ENCODE assay signal across 1 cellular context in the genomic region with DNA sequence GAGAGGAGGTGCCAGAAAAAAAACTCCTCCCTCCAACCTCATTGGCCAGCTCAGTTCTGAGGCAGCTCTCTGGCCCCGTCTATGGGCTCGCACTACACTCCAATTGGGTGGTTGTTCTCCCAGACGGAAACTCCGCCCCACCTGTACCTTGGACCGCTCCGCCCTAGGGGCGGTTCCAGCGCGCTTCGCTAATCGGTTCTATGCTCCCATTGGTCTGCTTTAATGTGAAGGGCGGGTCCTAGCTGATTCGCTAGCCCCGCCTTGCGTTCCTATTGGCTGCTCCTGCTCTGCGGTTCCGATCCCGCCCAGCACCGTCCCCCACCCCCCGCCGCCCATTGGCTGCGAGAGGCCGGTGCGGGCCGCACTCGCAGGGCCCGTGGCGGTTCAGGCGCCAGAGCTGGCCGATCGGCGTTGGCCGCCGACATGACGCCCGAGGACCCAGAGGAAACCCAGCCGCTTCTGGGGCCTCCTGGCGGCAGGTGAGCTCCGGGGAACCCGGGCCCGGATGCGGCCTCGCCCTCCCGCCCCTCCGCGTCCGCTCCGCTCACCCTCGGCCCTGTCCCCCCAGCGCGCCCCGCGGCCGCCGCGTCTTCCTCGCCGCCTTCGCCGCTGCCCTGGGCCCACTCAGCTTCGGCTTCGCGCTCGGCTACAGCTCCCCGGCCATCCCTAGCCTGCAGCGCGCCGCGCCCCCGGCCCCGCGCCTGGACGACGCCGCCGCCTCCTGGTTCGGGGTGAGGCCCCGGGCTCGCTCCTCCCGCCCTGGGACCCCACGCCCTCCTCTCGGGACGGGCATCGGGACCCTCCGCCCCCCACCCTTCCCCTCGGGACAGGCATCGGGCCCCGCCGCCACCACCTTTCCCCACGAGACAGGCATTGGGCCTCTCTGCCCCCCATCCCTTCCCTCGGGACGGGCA.
A peak's percentile ranks its signal among the peaks of the same experiment; 100 is the strongest.
TF ChIP-seq lines count a peak whose summit lies in the region.

Gene SLC2A8, plus strand, starts transcription at position 362 of the 914 bp plus-strand sequence. Its CDS starts 62 bp downstream, at position 424.

TF ChIP-seq in HCT116, 20 proteins besides CTCF, POLR2A, EP300 and RAD21 (continued from another document):
- TF ChIP-seq, protein P1, sequence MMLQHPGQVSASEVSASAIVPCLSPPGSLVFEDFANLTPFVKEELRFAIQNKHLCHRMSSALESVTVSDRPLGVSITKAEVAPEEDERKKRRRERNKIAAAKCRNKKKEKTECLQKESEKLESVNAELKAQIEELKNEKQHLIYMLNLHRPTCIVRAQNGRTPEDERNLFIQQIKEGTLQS (IDR thresholded peaks at IDR 0.05): no peak
- TF ChIP-seq SRF (IDR thresholded peaks at IDR 0.05; ENCODE audit: low read depth) (no peak; the same call in 1 of the 2 replicates), CEBPB (IDR thresholded peaks at IDR 0.05; ENCODE audit: low read depth) (no peak), TCF7L2 (IDR thresholded peaks at IDR 0.05; ENCODE audit: borderline replicate concordance, extremely low read depth, insufficient read depth, insufficient read length) (no peak), ELF1 (IDR thresholded peaks at IDR 0.05; ENCODE audit: borderline replicate concordance, low read depth) (no peak), FOSL1 (IDR thresholded peaks at IDR 0.05; ENCODE audit: low read depth) (no peak), ZNF274 (IDR thresholded peaks at IDR 0.05; ENCODE audit: low read depth, low read length) (no peak), POLR2AphosphoS5 (IDR thresholded peaks at IDR 0.05; ENCODE audit: low read depth, low read length) (peak; percentile 80), EGR1 (IDR thresholded peaks at IDR 0.05; ENCODE audit: low read depth) (no peak), SP1 (IDR thresholded peaks at IDR 0.05; ENCODE audit: low read depth) (peak; percentile 84)
- TF ChIP-seq, protein P2, sequence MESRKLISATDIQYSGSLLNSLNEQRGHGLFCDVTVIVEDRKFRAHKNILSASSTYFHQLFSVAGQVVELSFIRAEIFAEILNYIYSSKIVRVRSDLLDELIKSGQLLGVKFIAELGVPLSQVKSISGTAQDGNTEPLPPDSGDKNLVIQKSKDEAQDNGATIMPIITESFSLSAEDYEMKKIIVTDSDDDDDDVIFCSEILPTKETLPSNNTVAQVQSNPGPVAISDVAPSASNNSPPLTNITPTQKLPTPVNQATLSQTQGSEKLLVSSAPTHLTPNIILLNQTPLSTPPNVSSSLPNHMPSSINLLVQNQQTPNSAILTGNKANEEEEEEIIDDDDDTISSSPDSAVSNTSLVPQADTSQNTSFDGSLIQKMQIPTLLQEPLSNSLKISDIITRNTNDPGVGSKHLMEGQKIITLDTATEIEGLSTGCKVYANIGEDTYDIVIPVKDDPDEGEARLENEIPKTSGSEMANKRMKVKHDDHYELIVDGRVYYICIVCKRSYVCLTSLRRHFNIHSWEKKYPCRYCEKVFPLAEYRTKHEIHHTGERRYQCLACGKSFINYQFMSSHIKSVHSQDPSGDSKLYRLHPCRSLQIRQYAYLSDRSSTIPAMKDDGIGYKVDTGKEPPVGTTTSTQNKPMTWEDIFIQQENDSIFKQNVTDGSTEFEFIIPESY (IDR thresholded peaks at IDR 0.05; ENCODE audit: extremely low read depth, insufficient replicate concordance, low read length): no peak
